ENCODE assay signal across 8 cellular contexts in the genomic region with DNA sequence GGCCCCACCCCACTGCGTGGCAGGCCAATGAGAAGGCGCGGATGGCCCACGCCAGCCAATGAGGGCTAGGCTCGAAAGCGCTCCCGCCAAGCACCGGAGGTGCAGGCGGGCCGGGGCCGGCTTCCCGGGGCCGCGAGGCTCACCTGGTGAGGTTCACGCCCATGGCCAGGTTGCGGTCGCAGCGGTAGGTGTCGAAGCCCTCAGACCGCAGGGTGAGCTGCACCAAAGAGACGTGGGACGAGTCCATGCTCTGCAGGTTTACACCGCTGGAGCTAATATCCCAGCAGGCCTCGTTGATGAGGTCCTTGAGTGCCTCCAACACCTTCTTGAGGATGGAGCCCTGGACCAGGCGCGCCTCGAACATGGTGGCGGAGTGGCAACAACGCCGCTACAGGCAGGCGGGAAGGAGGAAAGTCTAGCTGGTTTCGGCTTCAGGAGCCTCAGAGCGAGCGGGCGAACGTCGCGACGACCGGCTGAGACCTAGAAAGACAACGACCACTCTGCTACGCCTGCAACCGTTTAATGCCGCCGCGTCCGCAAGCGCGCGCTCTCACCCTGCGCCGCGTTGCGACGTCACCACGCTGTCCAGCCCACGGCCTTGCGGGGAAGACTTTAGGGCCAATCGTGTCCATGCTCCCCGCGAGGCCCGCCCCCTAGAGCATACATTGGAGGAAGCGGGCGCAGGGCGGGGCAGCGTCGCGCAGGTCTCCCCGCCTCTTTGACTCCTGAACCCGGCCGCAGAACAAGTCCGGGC. TPM values are rescaled to one million over a fixed set of nuclear protein-coding genes. Genes with fewer than 3 reads are reported as not detected.
DNase-seq lines count a peak whose midpoint lies in the region; ATAC-seq and TF ChIP-seq lines count a peak whose summit lies in the region.

A gene (minus strand): TSS at position 524 of the 754 bp plus-strand sequence. CDS start 160 bp downstream, at position 364.

- H3K27ac ChIP-seq in liver (ENCODE audit: low read depth in 1 of 2, low read length in 2 of 2): peak within 1 kb of the TSS; percentile 85 to 93

- peaks cover 1 to 16% (median 10%) of the 10 kb centered on the region in 4 donors for H3K4me1 ChIP-seq in liver (ENCODE audit: control insufficient read depth in 4 of 4, insufficient read depth in 4 of 4, low read length in 3 of 4)

- DNase-seq in CD1c-positive myeloid dendritic cell (ENCODE audit: extremely low spot score) (peak; percentile 98), NCI-H82 treated with DMSO at 0.1 percent for 48 hours (lab: John Stamatoyannopoulos, UW; ENCODE audit: unreplicated experiment) (peak; percentile 95), dermis microvascular lymphatic vessel endothelial cell (ENCODE audit: low read depth in 2 of 2) (peak; percentile 92 to 97)
- DNase-seq in activated CD4-positive, alpha-beta memory T cell treated with anti-CD3 and anti-CD28 coated beads for 36 hours: peak; percentile 99
- peak; percentile 97 for DNase-seq in stimulated activated CD4-positive, alpha-beta T cell treated with anti-CD3 and anti-CD28 coated beads, Interleukin-4, amount 100 ng/mL, for 24 hours

- no peaks in the 10 kb centered on the region for H3K9me3 ChIP-seq in liver (ENCODE audit: control insufficient read depth in 4 of 4, low read length in 3 of 4)

- peak; percentile 24 to 53 for TF ChIP-seq RAD21 in liver (IDR thresholded peaks at IDR 0.05)

- H3K9ac ChIP-seq in liver (ENCODE audit: low read depth in 1 of 2, low read length in 2 of 2): peak within 1 kb of the TSS; percentile 63 to 82

- TF ChIP-seq CTCF in liver (IDR thresholded peaks at IDR 0.05; ENCODE audit: low read depth, low read length, missing input control): peak; percentile 19

- peak within 1 kb of the TSS; percentile 63 to 93 (median 75) for H3K4me3 ChIP-seq in liver (ENCODE audit: low read depth in 1 of 3, low read length in 3 of 3)

- H3K9me3 Mint-ChIP-seq in activated CD4-positive, alpha-beta memory T cell treated with anti-CD3 and anti-CD28 coated beads for 36 hours: no peaks in the 10 kb centered on the region

- no peaks in the 10 kb centered on the region for H3K27me3 Mint-ChIP-seq in activated CD4-positive, alpha-beta memory T cell treated with anti-CD3 and anti-CD28 coated beads for 36 hours

- H3K36me3 Mint-ChIP-seq in activated CD4-positive, alpha-beta memory T cell treated with anti-CD3 and anti-CD28 coated beads for 36 hours: peaks cover 43% of the 10 kb centered on the region

- WGBS in liver: under 1% methylated on average over 72 of the region's 72 CpGs

- H3K4me1 Mint-ChIP-seq in activated CD4-positive, alpha-beta memory T cell treated with anti-CD3 and anti-CD28 coated beads for 36 hours (ENCODE audit: low read depth): peaks cover 47% of the 10 kb centered on the region

- no peaks in the 10 kb centered on the region for H3K27me3 ChIP-seq in liver (ENCODE audit: control insufficient read depth in 4 of 4, insufficient read depth in 4 of 4, low read length in 3 of 4)

- intact Hi-C loops in activated CD4-positive, alpha-beta memory T cell treated with anti-CD3 and anti-CD28 coated beads for 36 hours (cut with micrococcal nuclease): loop anchor here (1.0 to 10.0 kb wide), 4 partner anchors 41 to 725 kb away; no protein-coding TSS in a partner anchor

- H3K27ac Mint-ChIP-seq in activated CD4-positive, alpha-beta memory T cell treated with anti-CD3 and anti-CD28 coated beads for 36 hours: peak within 1 kb of the TSS; percentile 95

- CTCF ChIA-PET in activated CD4-positive, alpha-beta memory T cell treated with anti-CD3 and anti-CD28 coated beads for 36 hours (lab: Charles Lee): interaction anchor here (0.5 to 1.5 kb wide), 8 partner anchors 18 to 391 kb away, joined by 3 to 5 read pairs (median 3); no protein-coding TSS in a partner anchor

- peak within 1 kb of the TSS; percentile 90 for H3K4me3 Mint-ChIP-seq in activated CD4-positive, alpha-beta memory T cell treated with anti-CD3 and anti-CD28 coated beads for 36 hours

- POLR2A ChIA-PET in activated CD4-positive, alpha-beta memory T cell treated with anti-CD3 and anti-CD28 coated beads for 36 hours (lab: Charles Lee): interaction anchor here (0.7 to 2.8 kb wide), 5 partner anchors 9 to 322 kb away, joined by 3 to 16 read pairs (median 6); no protein-coding TSS in a partner anchor

- peaks cover 1 to 16% (median 13%) of the 10 kb centered on the region in 4 donors for H3K36me3 ChIP-seq in liver (ENCODE audit: control insufficient read depth in 4 of 4, insufficient read depth in 3 of 4, low read depth in 1 of 4, low read length in 3 of 4)

- peak; percentile 93 for ATAC-seq in GM19438 (IDR thresholded peaks at IDR 0.05; ENCODE audit: low read depth, unreplicated experiment)
- peak; percentile 62 for ATAC-seq in HG03575 (IDR thresholded peaks at IDR 0.05; ENCODE audit: extremely low read depth, insufficient number of reproducible peaks, low FRiP score, unreplicated experiment)

TF ChIP-seq in liver, 16 proteins besides CTCF, POLR2A, EP300 and RAD21:
- TF ChIP-seq, protein P1, sequence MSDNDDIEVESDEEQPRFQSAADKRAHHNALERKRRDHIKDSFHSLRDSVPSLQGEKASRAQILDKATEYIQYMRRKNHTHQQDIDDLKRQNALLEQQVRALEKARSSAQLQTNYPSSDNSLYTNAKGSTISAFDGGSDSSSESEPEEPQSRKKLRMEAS (IDR thresholded peaks at IDR 0.05): peak; percentile 14
- TF ChIP-seq YY1 (IDR thresholded peaks at IDR 0.05) (peak; percentile 79), HNF4A (conservative IDR thresholded peaks at IDR 0.05) (peak; percentile 36 to 49), FOXA1 (IDR thresholded peaks at IDR 0.05) (no peak), RXRA (IDR thresholded peaks at IDR 0.05) (peak; percentile 24 to 44), SP1 (IDR thresholded peaks at IDR 0.05) (peak; percentile 75), HNF4G (IDR thresholded peaks at IDR 0.05) (no peak), GABPA (IDR thresholded peaks at IDR 0.05 in 1 of 2, conservative IDR thresholded peaks at IDR 0.05 in 1 of 2) (peak in 1 of 2 donors; percentile 48), FOXA2 (IDR thresholded peaks at IDR 0.05) (no peak), TAF1 (conservative IDR thresholded peaks at IDR 0.05) (peak; percentile 83), EGR1 (IDR thresholded peaks at IDR 0.05; ENCODE audit: low read depth in 2 of 2) (no peak), NR2F2 (IDR thresholded peaks at IDR 0.05) (no peak), JUND (IDR thresholded peaks at IDR 0.05) (no peak)
- TF ChIP-seq, protein P2, sequence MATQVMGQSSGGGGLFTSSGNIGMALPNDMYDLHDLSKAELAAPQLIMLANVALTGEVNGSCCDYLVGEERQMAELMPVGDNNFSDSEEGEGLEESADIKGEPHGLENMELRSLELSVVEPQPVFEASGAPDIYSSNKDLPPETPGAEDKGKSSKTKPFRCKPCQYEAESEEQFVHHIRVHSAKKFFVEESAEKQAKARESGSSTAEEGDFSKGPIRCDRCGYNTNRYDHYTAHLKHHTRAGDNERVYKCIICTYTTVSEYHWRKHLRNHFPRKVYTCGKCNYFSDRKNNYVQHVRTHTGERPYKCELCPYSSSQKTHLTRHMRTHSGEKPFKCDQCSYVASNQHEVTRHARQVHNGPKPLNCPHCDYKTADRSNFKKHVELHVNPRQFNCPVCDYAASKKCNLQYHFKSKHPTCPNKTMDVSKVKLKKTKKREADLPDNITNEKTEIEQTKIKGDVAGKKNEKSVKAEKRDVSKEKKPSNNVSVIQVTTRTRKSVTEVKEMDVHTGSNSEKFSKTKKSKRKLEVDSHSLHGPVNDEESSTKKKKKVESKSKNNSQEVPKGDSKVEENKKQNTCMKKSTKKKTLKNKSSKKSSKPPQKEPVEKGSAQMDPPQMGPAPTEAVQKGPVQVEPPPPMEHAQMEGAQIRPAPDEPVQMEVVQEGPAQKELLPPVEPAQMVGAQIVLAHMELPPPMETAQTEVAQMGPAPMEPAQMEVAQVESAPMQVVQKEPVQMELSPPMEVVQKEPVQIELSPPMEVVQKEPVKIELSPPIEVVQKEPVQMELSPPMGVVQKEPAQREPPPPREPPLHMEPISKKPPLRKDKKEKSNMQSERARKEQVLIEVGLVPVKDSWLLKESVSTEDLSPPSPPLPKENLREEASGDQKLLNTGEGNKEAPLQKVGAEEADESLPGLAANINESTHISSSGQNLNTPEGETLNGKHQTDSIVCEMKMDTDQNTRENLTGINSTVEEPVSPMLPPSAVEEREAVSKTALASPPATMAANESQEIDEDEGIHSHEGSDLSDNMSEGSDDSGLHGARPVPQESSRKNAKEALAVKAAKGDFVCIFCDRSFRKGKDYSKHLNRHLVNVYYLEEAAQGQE (IDR thresholded peaks at IDR 0.05): peak; percentile 93
- TF ChIP-seq, protein P3, sequence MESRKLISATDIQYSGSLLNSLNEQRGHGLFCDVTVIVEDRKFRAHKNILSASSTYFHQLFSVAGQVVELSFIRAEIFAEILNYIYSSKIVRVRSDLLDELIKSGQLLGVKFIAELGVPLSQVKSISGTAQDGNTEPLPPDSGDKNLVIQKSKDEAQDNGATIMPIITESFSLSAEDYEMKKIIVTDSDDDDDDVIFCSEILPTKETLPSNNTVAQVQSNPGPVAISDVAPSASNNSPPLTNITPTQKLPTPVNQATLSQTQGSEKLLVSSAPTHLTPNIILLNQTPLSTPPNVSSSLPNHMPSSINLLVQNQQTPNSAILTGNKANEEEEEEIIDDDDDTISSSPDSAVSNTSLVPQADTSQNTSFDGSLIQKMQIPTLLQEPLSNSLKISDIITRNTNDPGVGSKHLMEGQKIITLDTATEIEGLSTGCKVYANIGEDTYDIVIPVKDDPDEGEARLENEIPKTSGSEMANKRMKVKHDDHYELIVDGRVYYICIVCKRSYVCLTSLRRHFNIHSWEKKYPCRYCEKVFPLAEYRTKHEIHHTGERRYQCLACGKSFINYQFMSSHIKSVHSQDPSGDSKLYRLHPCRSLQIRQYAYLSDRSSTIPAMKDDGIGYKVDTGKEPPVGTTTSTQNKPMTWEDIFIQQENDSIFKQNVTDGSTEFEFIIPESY (IDR thresholded peaks at IDR 0.05): no peak
- TF ChIP-seq, protein P4, sequence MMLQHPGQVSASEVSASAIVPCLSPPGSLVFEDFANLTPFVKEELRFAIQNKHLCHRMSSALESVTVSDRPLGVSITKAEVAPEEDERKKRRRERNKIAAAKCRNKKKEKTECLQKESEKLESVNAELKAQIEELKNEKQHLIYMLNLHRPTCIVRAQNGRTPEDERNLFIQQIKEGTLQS (IDR thresholded peaks at IDR 0.05): no peak

RNA-seq across cellular contexts. Expression of the gene that starts here (rescaled TPM):
- total RNA-seq in activated CD4-positive, alpha-beta memory T cell treated with anti-CD3 and anti-CD28 coated beads for 36 hours: 100 to 1,000 TPM; 554 to 560 TPM
- total RNA-seq in dermis microvascular lymphatic vessel endothelial cell: 97.1 and 173 TPM in 2 replicates
- total RNA-seq in liver: 100 to 1,000 TPM in 1 of 2 donors, 10 to 100 TPM in 1; 19.3 to 161 TPM
- polyA plus RNA-seq in liver: 10 to 100 TPM; 14.1 to 28.3 TPM

Comparison
In these comparisons a context has a peak if more than half of its experiments do, and no peak if none do; other contexts are left out.
1. Peak in every context shown above with its lines: DNase-seq, ATAC-seq, H3K4me3 ChIP-seq and H3K27ac ChIP-seq.